Comparison of ENCODE assay signal across 1 cellular context in the genomic region with DNA sequence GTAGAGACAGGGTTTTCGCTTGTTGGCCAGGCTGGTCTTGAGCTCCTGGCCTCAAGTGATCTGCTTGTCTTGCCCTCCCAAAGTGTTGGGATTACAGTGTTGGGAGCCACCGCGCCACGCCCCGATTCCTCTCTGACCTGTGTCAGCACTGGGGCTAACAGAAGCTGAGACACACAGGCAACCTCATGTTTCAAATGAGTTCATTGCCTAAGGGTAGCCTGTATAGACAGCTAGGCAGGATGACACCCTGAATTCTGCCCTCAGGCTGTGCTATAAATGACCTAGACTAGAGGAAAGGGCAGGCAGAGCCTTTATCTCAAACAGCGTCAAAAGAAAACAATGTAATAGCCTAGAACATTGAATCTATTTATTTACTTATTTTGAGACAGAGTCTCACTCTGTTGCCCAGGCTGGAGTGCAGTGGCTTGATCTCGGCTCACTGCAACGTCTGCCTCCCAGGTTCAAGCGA.
TF ChIP-seq lines count a peak whose summit lies in the region.

No MANE protein-coding gene starts in this region.

TF ChIP-seq in HepG2, 621 proteins besides CTCF, POLR2A, EP300 and RAD21 (continued from another document and continues in another):
- TF ChIP-seq, protein P1, sequence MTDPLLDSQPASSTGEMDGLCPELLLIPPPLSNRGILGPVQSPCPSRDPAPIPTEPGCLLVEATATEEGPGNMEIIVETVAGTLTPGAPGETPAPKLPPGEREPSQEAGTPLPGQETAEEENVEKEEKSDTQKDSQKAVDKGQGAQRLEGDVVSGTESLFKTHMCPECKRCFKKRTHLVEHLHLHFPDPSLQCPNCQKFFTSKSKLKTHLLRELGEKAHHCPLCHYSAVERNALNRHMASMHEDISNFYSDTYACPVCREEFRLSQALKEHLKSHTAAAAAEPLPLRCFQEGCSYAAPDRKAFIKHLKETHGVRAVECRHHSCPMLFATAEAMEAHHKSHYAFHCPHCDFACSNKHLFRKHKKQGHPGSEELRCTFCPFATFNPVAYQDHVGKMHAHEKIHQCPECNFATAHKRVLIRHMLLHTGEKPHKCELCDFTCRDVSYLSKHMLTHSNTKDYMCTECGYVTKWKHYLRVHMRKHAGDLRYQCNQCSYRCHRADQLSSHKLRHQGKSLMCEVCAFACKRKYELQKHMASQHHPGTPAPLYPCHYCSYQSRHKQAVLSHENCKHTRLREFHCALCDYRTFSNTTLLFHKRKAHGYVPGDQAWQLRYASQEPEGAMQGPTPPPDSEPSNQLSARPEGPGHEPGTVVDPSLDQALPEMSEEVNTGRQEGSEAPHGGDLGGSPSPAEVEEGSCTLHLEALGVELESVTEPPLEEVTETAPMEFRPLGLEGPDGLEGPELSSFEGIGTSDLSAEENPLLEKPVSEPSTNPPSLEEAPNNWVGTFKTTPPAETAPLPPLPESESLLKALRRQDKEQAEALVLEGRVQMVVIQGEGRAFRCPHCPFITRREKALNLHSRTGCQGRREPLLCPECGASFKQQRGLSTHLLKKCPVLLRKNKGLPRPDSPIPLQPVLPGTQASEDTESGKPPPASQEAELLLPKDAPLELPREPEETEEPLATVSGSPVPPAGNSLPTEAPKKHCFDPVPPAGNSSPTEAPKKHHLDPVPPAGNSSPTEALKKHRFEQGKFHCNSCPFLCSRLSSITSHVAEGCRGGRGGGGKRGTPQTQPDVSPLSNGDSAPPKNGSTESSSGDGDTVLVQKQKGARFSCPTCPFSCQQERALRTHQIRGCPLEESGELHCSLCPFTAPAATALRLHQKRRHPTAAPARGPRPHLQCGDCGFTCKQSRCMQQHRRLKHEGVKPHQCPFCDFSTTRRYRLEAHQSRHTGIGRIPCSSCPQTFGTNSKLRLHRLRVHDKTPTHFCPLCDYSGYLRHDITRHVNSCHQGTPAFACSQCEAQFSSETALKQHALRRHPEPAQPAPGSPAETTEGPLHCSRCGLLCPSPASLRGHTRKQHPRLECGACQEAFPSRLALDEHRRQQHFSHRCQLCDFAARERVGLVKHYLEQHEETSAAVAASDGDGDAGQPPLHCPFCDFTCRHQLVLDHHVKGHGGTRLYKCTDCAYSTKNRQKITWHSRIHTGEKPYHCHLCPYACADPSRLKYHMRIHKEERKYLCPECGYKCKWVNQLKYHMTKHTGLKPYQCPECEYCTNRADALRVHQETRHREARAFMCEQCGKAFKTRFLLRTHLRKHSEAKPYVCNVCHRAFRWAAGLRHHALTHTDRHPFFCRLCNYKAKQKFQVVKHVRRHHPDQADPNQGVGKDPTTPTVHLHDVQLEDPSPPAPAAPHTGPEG (CRISPR knock-in tag; IDR thresholded peaks at IDR 0.05) = no peak
- no peak for TF ChIP-seq CBX2 (IDR thresholded peaks at IDR 0.05; ENCODE audit: low read depth, low read length)
- no peak for TF ChIP-seq CBX2 (CRISPR knock-in tag; IDR thresholded peaks at IDR 0.05; ENCODE audit: low read depth)
- peak; percentile 71 for TF ChIP-seq MEIS1 (CRISPR knock-in tag; IDR thresholded peaks at IDR 0.05; ENCODE audit: borderline replicate concordance)
- TF ChIP-seq, protein P2, sequence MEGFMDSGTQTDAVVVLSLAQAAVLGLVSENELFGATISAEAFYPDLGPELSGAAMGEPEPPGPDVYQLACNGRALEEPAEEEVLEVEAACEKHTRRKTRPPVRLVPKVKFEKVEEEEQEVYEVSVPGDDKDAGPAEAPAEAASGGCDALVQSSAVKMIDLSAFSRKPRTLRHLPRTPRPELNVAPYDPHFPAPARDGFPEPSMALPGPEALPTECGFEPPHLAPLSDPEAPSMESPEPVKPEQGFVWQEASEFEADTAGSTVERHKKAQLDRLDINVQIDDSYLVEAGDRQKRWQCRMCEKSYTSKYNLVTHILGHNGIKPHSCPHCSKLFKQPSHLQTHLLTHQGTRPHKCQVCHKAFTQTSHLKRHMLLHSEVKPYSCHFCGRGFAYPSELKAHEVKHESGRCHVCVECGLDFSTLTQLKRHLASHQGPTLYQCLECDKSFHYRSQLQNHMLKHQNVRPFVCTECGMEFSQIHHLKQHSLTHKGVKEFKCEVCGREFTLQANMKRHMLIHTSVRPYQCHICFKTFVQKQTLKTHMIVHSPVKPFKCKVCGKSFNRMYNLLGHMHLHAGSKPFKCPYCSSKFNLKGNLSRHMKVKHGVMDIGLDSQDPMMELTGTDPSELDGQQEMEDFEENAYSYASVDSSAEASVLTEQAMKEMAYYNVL (CRISPR knock-in tag; IDR thresholded peaks at IDR 0.05; ENCODE audit: borderline replicate concordance) = peak; percentile 35; the same call in 1 of the 2 replicates
- peak; percentile 98 for TF ChIP-seq ZNF121 (CRISPR knock-in tag; IDR thresholded peaks at IDR 0.05)
- TF ChIP-seq, protein P3, sequence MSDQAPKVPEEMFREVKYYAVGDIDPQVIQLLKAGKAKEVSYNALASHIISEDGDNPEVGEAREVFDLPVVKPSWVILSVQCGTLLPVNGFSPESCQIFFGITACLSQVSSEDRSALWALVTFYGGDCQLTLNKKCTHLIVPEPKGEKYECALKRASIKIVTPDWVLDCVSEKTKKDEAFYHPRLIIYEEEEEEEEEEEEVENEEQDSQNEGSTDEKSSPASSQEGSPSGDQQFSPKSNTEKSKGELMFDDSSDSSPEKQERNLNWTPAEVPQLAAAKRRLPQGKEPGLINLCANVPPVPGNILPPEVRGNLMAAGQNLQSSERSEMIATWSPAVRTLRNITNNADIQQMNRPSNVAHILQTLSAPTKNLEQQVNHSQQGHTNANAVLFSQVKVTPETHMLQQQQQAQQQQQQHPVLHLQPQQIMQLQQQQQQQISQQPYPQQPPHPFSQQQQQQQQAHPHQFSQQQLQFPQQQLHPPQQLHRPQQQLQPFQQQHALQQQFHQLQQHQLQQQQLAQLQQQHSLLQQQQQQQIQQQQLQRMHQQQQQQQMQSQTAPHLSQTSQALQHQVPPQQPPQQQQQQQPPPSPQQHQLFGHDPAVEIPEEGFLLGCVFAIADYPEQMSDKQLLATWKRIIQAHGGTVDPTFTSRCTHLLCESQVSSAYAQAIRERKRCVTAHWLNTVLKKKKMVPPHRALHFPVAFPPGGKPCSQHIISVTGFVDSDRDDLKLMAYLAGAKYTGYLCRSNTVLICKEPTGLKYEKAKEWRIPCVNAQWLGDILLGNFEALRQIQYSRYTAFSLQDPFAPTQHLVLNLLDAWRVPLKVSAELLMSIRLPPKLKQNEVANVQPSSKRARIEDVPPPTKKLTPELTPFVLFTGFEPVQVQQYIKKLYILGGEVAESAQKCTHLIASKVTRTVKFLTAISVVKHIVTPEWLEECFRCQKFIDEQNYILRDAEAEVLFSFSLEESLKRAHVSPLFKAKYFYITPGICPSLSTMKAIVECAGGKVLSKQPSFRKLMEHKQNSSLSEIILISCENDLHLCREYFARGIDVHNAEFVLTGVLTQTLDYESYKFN (CRISPR knock-in tag; conservative IDR thresholded peaks at IDR 0.05) = peak; percentile 66
- TF ChIP-seq, protein P4, sequence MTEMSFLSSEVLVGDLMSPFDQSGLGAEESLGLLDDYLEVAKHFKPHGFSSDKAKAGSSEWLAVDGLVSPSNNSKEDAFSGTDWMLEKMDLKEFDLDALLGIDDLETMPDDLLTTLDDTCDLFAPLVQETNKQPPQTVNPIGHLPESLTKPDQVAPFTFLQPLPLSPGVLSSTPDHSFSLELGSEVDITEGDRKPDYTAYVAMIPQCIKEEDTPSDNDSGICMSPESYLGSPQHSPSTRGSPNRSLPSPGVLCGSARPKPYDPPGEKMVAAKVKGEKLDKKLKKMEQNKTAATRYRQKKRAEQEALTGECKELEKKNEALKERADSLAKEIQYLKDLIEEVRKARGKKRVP (CRISPR knock-in tag; IDR thresholded peaks at IDR 0.05) = no peak
- peak; percentile 64 for TF ChIP-seq ZBTB38 (CRISPR knock-in tag; IDR thresholded peaks at IDR 0.05)
- TF ChIP-seq MXI1 (IDR thresholded peaks at IDR 0.05; ENCODE audit: borderline replicate concordance, low read depth, low read length) = peak; percentile 58; the same call in 1 of the 3 replicates
- TF ChIP-seq FOXO1 (CRISPR knock-in tag; IDR thresholded peaks at IDR 0.05) = peak; percentile 28; the same call in 1 of the 2 replicates
- no peak for TF ChIP-seq SNAI1 (CRISPR knock-in tag; IDR thresholded peaks at IDR 0.05; ENCODE audit: borderline replicate concordance)
- peak; percentile 72 for TF ChIP-seq HOXA3 (CRISPR knock-in tag; IDR thresholded peaks at IDR 0.05)
- TF ChIP-seq ARHGAP35 (CRISPR knock-in tag; IDR thresholded peaks at IDR 0.05; ENCODE audit: borderline replicate concordance) = peak; percentile 56; the same call in 1 of the 2 replicates
- TF ChIP-seq, protein P5, sequence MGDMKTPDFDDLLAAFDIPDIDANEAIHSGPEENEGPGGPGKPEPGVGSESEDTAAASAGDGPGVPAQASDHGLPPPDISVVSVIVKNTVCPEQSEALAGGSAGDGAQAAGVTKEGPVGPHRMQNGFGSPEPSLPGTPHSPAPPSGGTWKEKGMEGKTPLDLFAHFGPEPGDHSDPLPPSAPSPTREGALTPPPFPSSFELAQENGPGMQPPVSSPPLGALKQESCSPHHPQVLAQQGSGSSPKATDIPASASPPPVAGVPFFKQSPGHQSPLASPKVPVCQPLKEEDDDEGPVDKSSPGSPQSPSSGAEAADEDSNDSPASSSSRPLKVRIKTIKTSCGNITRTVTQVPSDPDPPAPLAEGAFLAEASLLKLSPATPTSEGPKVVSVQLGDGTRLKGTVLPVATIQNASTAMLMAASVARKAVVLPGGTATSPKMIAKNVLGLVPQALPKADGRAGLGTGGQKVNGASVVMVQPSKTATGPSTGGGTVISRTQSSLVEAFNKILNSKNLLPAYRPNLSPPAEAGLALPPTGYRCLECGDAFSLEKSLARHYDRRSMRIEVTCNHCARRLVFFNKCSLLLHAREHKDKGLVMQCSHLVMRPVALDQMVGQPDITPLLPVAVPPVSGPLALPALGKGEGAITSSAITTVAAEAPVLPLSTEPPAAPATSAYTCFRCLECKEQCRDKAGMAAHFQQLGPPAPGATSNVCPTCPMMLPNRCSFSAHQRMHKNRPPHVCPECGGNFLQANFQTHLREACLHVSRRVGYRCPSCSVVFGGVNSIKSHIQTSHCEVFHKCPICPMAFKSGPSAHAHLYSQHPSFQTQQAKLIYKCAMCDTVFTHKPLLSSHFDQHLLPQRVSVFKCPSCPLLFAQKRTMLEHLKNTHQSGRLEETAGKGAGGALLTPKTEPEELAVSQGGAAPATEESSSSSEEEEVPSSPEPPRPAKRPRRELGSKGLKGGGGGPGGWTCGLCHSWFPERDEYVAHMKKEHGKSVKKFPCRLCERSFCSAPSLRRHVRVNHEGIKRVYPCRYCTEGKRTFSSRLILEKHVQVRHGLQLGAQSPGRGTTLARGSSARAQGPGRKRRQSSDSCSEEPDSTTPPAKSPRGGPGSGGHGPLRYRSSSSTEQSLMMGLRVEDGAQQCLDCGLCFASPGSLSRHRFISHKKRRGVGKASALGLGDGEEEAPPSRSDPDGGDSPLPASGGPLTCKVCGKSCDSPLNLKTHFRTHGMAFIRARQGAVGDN (CRISPR knock-in tag; IDR thresholded peaks at IDR 0.05) = peak; percentile 77
- TF ChIP-seq KLF12 (CRISPR knock-in tag; IDR thresholded peaks at IDR 0.05; ENCODE audit: borderline replicate concordance) = peak; percentile 48; the same call in 1 of the 2 replicates
- TF ChIP-seq ZNF788 (CRISPR knock-in tag; IDR thresholded peaks at IDR 0.05; ENCODE audit: borderline replicate concordance) = 0 out of 2 replicates have a peak, but pooled peaks have one; percentile 6
- TF ChIP-seq, protein P6, sequence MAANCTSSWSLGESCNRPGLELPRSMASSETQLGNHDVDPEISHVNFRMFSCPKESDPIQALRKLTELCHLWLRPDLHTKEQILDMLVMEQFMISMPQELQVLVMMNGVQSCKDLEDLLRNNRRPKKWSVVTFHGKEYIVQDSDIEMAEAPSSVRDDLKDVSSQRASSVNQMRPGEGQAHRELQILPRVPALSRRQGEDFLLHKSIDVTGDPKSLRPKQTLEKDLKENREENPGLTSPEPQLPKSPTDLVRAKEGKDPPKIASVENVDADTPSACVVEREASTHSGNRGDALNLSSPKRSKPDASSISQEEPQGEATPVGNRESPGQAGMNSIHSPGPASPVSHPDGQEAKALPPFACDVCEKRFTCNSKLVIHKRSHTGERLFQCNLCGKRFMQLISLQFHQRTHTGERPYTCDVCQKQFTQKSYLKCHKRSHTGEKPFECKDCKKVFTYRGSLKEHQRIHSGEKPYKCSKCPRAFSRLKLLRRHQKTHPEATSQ (CRISPR knock-in tag; IDR thresholded peaks at IDR 0.05; ENCODE audit: borderline replicate concordance) = no peak
- TF ChIP-seq, protein P7, sequence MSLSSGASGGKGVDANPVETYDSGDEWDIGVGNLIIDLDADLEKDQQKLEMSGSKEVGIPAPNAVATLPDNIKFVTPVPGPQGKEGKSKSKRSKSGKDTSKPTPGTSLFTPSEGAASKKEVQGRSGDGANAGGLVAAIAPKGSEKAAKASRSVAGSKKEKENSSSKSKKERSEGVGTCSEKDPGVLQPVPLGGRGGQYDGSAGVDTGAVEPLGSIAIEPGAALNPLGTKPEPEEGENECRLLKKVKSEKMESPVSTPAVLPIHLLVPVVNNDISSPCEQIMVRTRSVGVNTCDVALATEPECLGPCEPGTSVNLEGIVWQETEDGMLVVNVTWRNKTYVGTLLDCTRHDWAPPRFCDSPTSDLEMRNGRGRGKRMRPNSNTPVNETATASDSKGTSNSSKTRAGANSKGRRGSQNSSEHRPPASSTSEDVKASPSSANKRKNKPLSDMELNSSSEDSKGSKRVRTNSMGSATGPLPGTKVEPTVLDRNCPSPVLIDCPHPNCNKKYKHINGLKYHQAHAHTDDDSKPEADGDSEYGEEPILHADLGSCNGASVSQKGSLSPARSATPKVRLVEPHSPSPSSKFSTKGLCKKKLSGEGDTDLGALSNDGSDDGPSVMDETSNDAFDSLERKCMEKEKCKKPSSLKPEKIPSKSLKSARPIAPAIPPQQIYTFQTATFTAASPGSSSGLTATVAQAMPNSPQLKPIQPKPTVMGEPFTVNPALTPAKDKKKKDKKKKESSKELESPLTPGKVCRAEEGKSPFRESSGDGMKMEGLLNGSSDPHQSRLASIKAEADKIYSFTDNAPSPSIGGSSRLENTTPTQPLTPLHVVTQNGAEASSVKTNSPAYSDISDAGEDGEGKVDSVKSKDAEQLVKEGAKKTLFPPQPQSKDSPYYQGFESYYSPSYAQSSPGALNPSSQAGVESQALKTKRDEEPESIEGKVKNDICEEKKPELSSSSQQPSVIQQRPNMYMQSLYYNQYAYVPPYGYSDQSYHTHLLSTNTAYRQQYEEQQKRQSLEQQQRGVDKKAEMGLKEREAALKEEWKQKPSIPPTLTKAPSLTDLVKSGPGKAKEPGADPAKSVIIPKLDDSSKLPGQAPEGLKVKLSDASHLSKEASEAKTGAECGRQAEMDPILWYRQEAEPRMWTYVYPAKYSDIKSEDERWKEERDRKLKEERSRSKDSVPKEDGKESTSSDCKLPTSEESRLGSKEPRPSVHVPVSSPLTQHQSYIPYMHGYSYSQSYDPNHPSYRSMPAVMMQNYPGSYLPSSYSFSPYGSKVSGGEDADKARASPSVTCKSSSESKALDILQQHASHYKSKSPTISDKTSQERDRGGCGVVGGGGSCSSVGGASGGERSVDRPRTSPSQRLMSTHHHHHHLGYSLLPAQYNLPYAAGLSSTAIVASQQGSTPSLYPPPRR (CRISPR knock-in tag; IDR thresholded peaks at IDR 0.05; ENCODE audit: borderline replicate concordance) = peak; percentile 76; the same call in 1 of the 2 replicates
- peak; percentile 65; the same call in 1 of the 2 replicates for TF ChIP-seq YEATS4 (CRISPR knock-in tag; IDR thresholded peaks at IDR 0.05; ENCODE audit: borderline replicate concordance)
- TF ChIP-seq CBX5 (CRISPR knock-in tag; IDR thresholded peaks at IDR 0.05; ENCODE audit: borderline replicate concordance) = 0 out of 2 replicates have a peak, but pooled peaks have one; percentile 7
- no peak for TF ChIP-seq MEIS2 (CRISPR knock-in tag; IDR thresholded peaks at IDR 0.05)
- peak; percentile 74 for TF ChIP-seq SALL1 (CRISPR knock-in tag; IDR thresholded peaks at IDR 0.05)
